In genomic region chr17:7026471-7027115, GRCh38 we compare ENCODE assay signal across 1 cellular context.
TF ChIP-seq lines count a peak whose summit lies in the region.

No MANE protein-coding gene starts in this region.

TF ChIP-seq in GM23338, 12 proteins besides CTCF, POLR2A, EP300 and RAD21 (continued from another document):
- TF ChIP-seq REST (IDR thresholded peaks at IDR 0.05; ENCODE audit: unreplicated experiment): no peak
- TF ChIP-seq CREB1 (CRISPR knock-in tag; IDR thresholded peaks at IDR 0.05; ENCODE audit: low read depth): no peak
- no peak for TF ChIP-seq ZNF331 (CRISPR knock-in tag; IDR thresholded peaks at IDR 0.05; ENCODE audit: low read depth)
- TF ChIP-seq JUNB (IDR thresholded peaks at IDR 0.05; ENCODE audit: unreplicated experiment): no peak
- TF ChIP-seq STAT1 (IDR thresholded peaks at IDR 0.05; ENCODE audit: unreplicated experiment): no peak
- no peak for TF ChIP-seq ZNF114 (CRISPR knock-in tag; IDR thresholded peaks at IDR 0.05)
- TF ChIP-seq NANOG (IDR thresholded peaks at IDR 0.05; ENCODE audit: borderline replicate concordance): no peak
- TF ChIP-seq ZNF462 (CRISPR knock-in tag; IDR thresholded peaks at IDR 0.05): no peak
TF ChIP-seq in GM23338: peak in this region for 0.
